In genomic region chr22:22959147-22959827, GRCh38 we compare ENCODE assay signal across 1 cellular context.
TF ChIP-seq lines count a peak whose summit lies in the region.

No MANE protein-coding gene starts in this region.

TF ChIP-seq in HepG2, 621 proteins besides CTCF, POLR2A, EP300 and RAD21 (continued from another document and continues in another):
- TF ChIP-seq ZNF639 (CRISPR knock-in tag; conservative IDR thresholded peaks at IDR 0.05): no peak
- TF ChIP-seq, protein P1, sequence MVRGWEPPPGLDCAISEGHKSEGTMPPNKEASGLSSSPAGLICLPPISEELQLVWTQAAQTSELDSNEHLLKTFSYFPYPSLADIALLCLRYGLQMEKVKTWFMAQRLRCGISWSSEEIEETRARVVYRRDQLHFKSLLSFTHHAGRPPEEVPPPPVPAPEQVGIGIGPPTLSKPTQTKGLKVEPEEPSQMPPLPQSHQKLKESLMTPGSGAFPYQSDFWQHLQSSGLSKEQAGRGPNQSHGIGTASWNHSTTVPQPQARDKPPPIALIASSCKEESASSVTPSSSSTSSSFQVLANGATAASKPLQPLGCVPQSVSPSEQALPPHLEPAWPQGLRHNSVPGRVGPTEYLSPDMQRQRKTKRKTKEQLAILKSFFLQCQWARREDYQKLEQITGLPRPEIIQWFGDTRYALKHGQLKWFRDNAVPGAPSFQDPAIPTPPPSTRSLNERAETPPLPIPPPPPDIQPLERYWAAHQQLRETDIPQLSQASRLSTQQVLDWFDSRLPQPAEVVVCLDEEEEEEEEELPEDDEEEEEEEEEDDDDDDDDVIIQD (CRISPR knock-in tag; IDR thresholded peaks at IDR 0.05; ENCODE audit: low read depth): no peak
- TF ChIP-seq ZFP36L2 (CRISPR knock-in tag; IDR thresholded peaks at IDR 0.05): no peak
- no peak for TF ChIP-seq ZNF691 (CRISPR knock-in tag; IDR thresholded peaks at IDR 0.05; ENCODE audit: borderline replicate concordance, low read depth)
- no peak for TF ChIP-seq ARNT (IDR thresholded peaks at IDR 0.05)
- no peak for TF ChIP-seq ZBTB3 (CRISPR knock-in tag; IDR thresholded peaks at IDR 0.05; ENCODE audit: borderline replicate concordance, low read depth)
- no peak for TF ChIP-seq ZNF280B (CRISPR knock-in tag; IDR thresholded peaks at IDR 0.05; ENCODE audit: borderline replicate concordance)
- TF ChIP-seq JDP2 (CRISPR knock-in tag; IDR thresholded peaks at IDR 0.05; ENCODE audit: borderline replicate concordance): no peak
- TF ChIP-seq PCBP1 (IDR thresholded peaks at IDR 0.05; ENCODE audit: borderline replicate concordance, low read depth, low read length): no peak
- TF ChIP-seq, protein P2, sequence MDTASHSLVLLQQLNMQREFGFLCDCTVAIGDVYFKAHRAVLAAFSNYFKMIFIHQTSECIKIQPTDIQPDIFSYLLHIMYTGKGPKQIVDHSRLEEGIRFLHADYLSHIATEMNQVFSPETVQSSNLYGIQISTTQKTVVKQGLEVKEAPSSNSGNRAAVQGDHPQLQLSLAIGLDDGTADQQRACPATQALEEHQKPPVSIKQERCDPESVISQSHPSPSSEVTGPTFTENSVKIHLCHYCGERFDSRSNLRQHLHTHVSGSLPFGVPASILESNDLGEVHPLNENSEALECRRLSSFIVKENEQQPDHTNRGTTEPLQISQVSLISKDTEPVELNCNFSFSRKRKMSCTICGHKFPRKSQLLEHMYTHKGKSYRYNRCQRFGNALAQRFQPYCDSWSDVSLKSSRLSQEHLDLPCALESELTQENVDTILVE (CRISPR knock-in tag; IDR thresholded peaks at IDR 0.05): 0 out of 2 replicates have a peak, but pooled peaks have one; percentile 44
- TF ChIP-seq TBL1XR1 (IDR thresholded peaks at IDR 0.05; ENCODE audit: borderline replicate concordance, low read length, partially characterized antibody): no peak
- no peak for TF ChIP-seq NFATC3 (CRISPR knock-in tag; IDR thresholded peaks at IDR 0.05)
- TF ChIP-seq, protein P3, sequence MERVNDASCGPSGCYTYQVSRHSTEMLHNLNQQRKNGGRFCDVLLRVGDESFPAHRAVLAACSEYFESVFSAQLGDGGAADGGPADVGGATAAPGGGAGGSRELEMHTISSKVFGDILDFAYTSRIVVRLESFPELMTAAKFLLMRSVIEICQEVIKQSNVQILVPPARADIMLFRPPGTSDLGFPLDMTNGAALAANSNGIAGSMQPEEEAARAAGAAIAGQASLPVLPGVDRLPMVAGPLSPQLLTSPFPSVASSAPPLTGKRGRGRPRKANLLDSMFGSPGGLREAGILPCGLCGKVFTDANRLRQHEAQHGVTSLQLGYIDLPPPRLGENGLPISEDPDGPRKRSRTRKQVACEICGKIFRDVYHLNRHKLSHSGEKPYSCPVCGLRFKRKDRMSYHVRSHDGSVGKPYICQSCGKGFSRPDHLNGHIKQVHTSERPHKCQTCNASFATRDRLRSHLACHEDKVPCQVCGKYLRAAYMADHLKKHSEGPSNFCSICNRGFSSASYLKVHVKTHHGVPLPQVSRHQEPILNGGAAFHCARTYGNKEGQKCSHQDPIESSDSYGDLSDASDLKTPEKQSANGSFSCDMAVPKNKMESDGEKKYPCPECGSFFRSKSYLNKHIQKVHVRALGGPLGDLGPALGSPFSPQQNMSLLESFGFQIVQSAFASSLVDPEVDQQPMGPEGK (CRISPR knock-in tag; IDR thresholded peaks at IDR 0.05): no peak
- no peak for TF ChIP-seq ZSCAN5A (CRISPR knock-in tag; IDR thresholded peaks at IDR 0.05; ENCODE audit: borderline replicate concordance)
- no peak for TF ChIP-seq ZNF276 (CRISPR knock-in tag; IDR thresholded peaks at IDR 0.05; ENCODE audit: low read depth)
- no peak for TF ChIP-seq RFX5 (IDR thresholded peaks at IDR 0.05; ENCODE audit: low read depth, low read length)
- TF ChIP-seq ZNF354B (CRISPR knock-in tag; IDR thresholded peaks at IDR 0.05): no peak
- TF ChIP-seq ZBTB38 (CRISPR knock-in tag; IDR thresholded peaks at IDR 0.05): no peak
- no peak for TF ChIP-seq GTF2F1 (IDR thresholded peaks at IDR 0.05; ENCODE audit: low read length)
- TF ChIP-seq NKX3-1 (CRISPR knock-in tag; IDR thresholded peaks at IDR 0.05): no peak
- TF ChIP-seq SALL1 (CRISPR knock-in tag; IDR thresholded peaks at IDR 0.05): no peak
- TF ChIP-seq RBM22 (optimal IDR thresholded peaks at IDR 0.05; ENCODE audit: low read length): no peak
- TF ChIP-seq ZFP62 (CRISPR knock-in tag; IDR thresholded peaks at IDR 0.05): no peak
- TF ChIP-seq ATAD3A (CRISPR knock-in tag; IDR thresholded peaks at IDR 0.05): no peak
- TF ChIP-seq PLRG1 (conservative IDR thresholded peaks at IDR 0.05): no peak
- 0 out of 2 replicates have a peak, but pooled peaks have one; percentile 39 for TF ChIP-seq SMAD1 (CRISPR knock-in tag; IDR thresholded peaks at IDR 0.05; ENCODE audit: borderline replicate concordance, low read depth)
- TF ChIP-seq MTF2 (CRISPR knock-in tag; IDR thresholded peaks at IDR 0.05; ENCODE audit: borderline replicate concordance): no peak
- no peak for TF ChIP-seq NR2F6 (IDR thresholded peaks at IDR 0.05)
- TF ChIP-seq NR2F6 (CRISPR knock-in tag; IDR thresholded peaks at IDR 0.05): 0 out of 2 replicates have a peak, but pooled peaks have one; percentile 27
- no peak for TF ChIP-seq HNF1A (IDR thresholded peaks at IDR 0.05; ENCODE audit: low read depth)
- no peak for TF ChIP-seq HNF1A (CRISPR knock-in tag; IDR thresholded peaks at IDR 0.05; ENCODE audit: borderline replicate concordance)
- TF ChIP-seq ZNF136 (CRISPR knock-in tag; IDR thresholded peaks at IDR 0.05; ENCODE audit: low read depth): no peak
- TF ChIP-seq ZNF142 (CRISPR knock-in tag; IDR thresholded peaks at IDR 0.05): no peak
- TF ChIP-seq TCF7 (IDR thresholded peaks at IDR 0.05; ENCODE audit: low read depth): no peak
- no peak for TF ChIP-seq ZNF17 (CRISPR knock-in tag; IDR thresholded peaks at IDR 0.05)
- no peak for TF ChIP-seq FOXJ3 (CRISPR knock-in tag; IDR thresholded peaks at IDR 0.05; ENCODE audit: borderline replicate concordance)
- TF ChIP-seq ZNF260 (CRISPR knock-in tag; IDR thresholded peaks at IDR 0.05; ENCODE audit: borderline replicate concordance, low read depth): no peak
